ENCODE assay signal across 8 cellular contexts in genomic region chr10:17430647-17431355, GRCh38. TPM values are rescaled to one million over a fixed set of nuclear protein-coding genes. Genes with fewer than 3 reads are reported as not detected.
DNase-seq lines count a peak whose midpoint lies in the region; ATAC-seq and TF ChIP-seq lines count a peak whose summit lies in the region.

No MANE protein-coding gene starts in this region.

- DNase-seq in CD4-positive, alpha-beta memory T cell, result peak; percentile 54 to 68 (median 63)
- peak; percentile 68 to 85 for DNase-seq in HAP-1 (ENCODE audit: low spot score in 2 of 2)
- peak; percentile 53 for DNase-seq in RPMI8226
- peak; percentile 63 for DNase-seq in activated naive CD4-positive, alpha-beta T cell treated with anti-CD3 and anti-CD28 coated beads, Interleukin-2, amount 50 U/mL, for 16 hours
- peak; percentile 58 for DNase-seq in globus pallidus (ENCODE audit: low spot score)
- no peak for DNase-seq in NCI-H187 treated with DMSO at 0.1 percent for 48 hours (lab: John Stamatoyannopoulos, UW)

- no peak overlapping the region for H3K9ac ChIP-seq in parathyroid adenoma

- peaks cover 0 to 2% (median 0%) of the 10 kb centered on the region in 8 donors for H3K9me3 Mint-ChIP-seq in CD4-positive, alpha-beta memory T cell

- POLR2A ChIA-PET in CD4-positive, alpha-beta memory T cell (lab: Charles Lee; ENCODE audit: partially characterized antibody), result interaction anchor here (0.9 to 5.3 kb wide), 4 partner anchors 8 to 21 kb away, joined by 3 to 82 read pairs (median 14); no protein-coding TSS in a partner anchor

- peaks cover 45 to 53% (median 50%) of the 10 kb centered on the region in 4 donors for H3K4me1 Mint-ChIP-seq in CD4-positive, alpha-beta memory T cell

- no peaks in the 10 kb centered on the region for H3K36me3 ChIP-seq in CD4-positive, alpha-beta memory T cell (ENCODE audit: insufficient read depth, low read length)
- H3K36me3 ChIP-seq in HAP-1 (replicated peaks) (no peaks in the 10 kb centered on the region), parathyroid adenoma (ENCODE audit: control insufficient read depth, insufficient read depth, low read length) (no peaks in the 10 kb centered on the region)

- H3K27me3 Mint-ChIP-seq in CD4-positive, alpha-beta memory T cell, result peaks cover 0 to 1% of the 10 kb centered on the region in 2 donors

- H3K79me2 ChIP-seq in parathyroid adenoma, result no peaks in the 10 kb centered on the region

- H3K27ac Mint-ChIP-seq in CD4-positive, alpha-beta memory T cell, result peak overlapping the region; percentile 24 to 95 (median 50)

- no peak overlapping the region for H3K4me2 ChIP-seq in parathyroid adenoma (ENCODE audit: low read length)

- no peaks in the 10 kb centered on the region for H3K27me3 ChIP-seq in CD4-positive, alpha-beta memory T cell (ENCODE audit: insufficient read depth, low read length)
- H3K27me3 ChIP-seq in HAP-1 (ENCODE audit: low read depth), result peaks cover 3% of the 10 kb centered on the region; the same call in 1 of the 2 replicates
- no peaks in the 10 kb centered on the region for H3K27me3 ChIP-seq in parathyroid adenoma (ENCODE audit: control insufficient read depth, insufficient read depth, low read length)

- H3K27ac ChIP-seq in CD4-positive, alpha-beta memory T cell (ENCODE audit: low read depth, low read length), result no peak overlapping the region
- no peak overlapping the region for H3K27ac ChIP-seq in parathyroid adenoma

- peak; percentile 83 for TF ChIP-seq CTCF in parathyroid adenoma (IDR thresholded peaks at IDR 0.05)

- no peaks in the 10 kb centered on the region for H3K9me3 ChIP-seq in CD4-positive, alpha-beta memory T cell (ENCODE audit: control insufficient read depth in 1 of 2, low read length in 2 of 2)
- H3K9me3 ChIP-seq in HAP-1 (no peaks in the 10 kb centered on the region), parathyroid adenoma (ENCODE audit: control insufficient read depth, low read length) (no peaks in the 10 kb centered on the region)

- CTCF ChIA-PET in CD4-positive, alpha-beta memory T cell (lab: Charles Lee; ENCODE audit: partially characterized antibody), result interaction anchor here (0.7 to 18.5 kb wide), 4 partner anchors 13 to 530 kb away, joined by 3 to 467 read pairs (median 18); no protein-coding TSS in a partner anchor

- peak overlapping the region in 6 of 8 donors; percentile 39 to 79 (median 66) for H3K4me3 Mint-ChIP-seq in CD4-positive, alpha-beta memory T cell

- no peak overlapping the region for H2AFZ ChIP-seq in parathyroid adenoma

- H3K36me3 Mint-ChIP-seq in CD4-positive, alpha-beta memory T cell, result no peaks in the 10 kb centered on the region

- H3K4me1 ChIP-seq in CD4-positive, alpha-beta memory T cell (ENCODE audit: insufficient read depth, low read length), result peaks cover 52% of the 10 kb centered on the region
- H3K4me1 ChIP-seq in HAP-1 (no peaks in the 10 kb centered on the region), parathyroid adenoma (no peaks in the 10 kb centered on the region)

- no peak for ATAC-seq in HG02840 (IDR thresholded peaks at IDR 0.05; ENCODE audit: low FRiP score, unreplicated experiment)

- H3K4me3 ChIP-seq in CD4-positive, alpha-beta memory T cell (ENCODE audit: low read length in 2 of 2), result no peak overlapping the region
- H3K4me3 ChIP-seq in HAP-1, result no peak overlapping the region
- no peak overlapping the region for H3K4me3 ChIP-seq in parathyroid adenoma (ENCODE audit: low read depth, low read length)

- in situ Hi-C loops in HAP-1 (cut with MboI; ENCODE audit: low sequenced_read_pairs), result loop anchor here (25.0 kb wide), 1 partner anchor 1544 kb away; no protein-coding TSS in a partner anchor

- intact Hi-C loops in CD4-positive, alpha-beta memory T cell (cut with micrococcal nuclease), result loop anchor here (1.0 to 2.0 kb wide), 6 partner anchors 22 to 602 kb away; no protein-coding TSS in a partner anchor

RNA-seq across cellular contexts. Expression of gene ST8SIA6, which starts 23.6 kb away (rescaled TPM):
- under 1 TPM; 0.52 to 0.58 TPM for total RNA-seq in CD4-positive, alpha-beta memory T cell
- under 1 TPM in 1 of 2 donors, not detected in 1; 0.30 TPM for polyA plus RNA-seq in CD4-positive, alpha-beta memory T cell
